10 cellular contexts compared by ENCODE assay signal in the genomic region with DNA sequence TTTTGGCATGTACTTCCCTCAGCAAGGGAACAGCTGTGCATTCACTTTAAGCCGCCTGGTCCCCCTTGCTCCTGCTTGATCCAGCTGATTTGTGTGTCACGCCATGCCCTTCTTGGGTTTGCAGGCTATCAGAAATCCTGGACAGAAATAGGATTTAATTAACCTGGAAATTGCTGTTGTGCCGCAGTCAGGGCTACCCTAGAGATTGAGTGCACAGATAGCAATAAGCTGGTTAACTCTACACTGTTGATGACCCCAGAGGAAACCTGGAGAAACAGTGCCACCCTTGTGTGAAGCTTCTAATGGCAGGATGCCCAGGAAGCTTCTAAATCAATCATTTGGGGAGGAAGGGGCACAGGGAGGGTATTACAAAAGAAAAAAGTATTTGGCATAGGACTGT.
DNase-seq lines count a peak whose midpoint lies in the region; ATAC-seq and TF ChIP-seq lines count a peak whose summit lies in the region.
"Had no signal": no experiment of that assay in that cellular context is flagged by ENCODE, and none has a peak within 500 bp of the region (broad histone marks: within the 10 kb centered on the region; RNA-seq: fewer than 3 reads in every experiment).

No MANE protein-coding gene starts in this region.

- peaks cover 6% of the 10 kb centered on the region for H3K36me3 Mint-ChIP-seq in activated naive CD4-positive, alpha-beta T cell treated with anti-CD3 and anti-CD28 coated beads, Interleukin-2, amount 10 ng/mL, durations not matched to agents 7 days and 5 days
- H3K36me3 Mint-ChIP-seq in endodermal cell (ENCODE audit: low read depth) = no peaks in the 10 kb centered on the region

- no peak overlapping the region for H3K27ac Mint-ChIP-seq in activated naive CD4-positive, alpha-beta T cell treated with anti-CD3 and anti-CD28 coated beads, Interleukin-2, amount 10 ng/mL, durations not matched to agents 7 days and 5 days
- H3K27ac Mint-ChIP-seq in endodermal cell = no peak overlapping the region
- H3K27ac Mint-ChIP-seq: T-helper 2 cell treated with Interferon-gamma antibody and Interleukin-4, amounts not matched to agents 5 μg/mL and 100 μg/mL, for 36 hours had no signal

- H3K4me1 Mint-ChIP-seq in activated naive CD4-positive, alpha-beta T cell treated with anti-CD3 and anti-CD28 coated beads, Interleukin-2, amount 10 ng/mL, durations not matched to agents 7 days and 5 days = peaks cover 66% of the 10 kb centered on the region
- peaks cover 84% of the 10 kb centered on the region for H3K4me1 Mint-ChIP-seq in endodermal cell

- H3K9ac ChIP-seq in endodermal cell (ENCODE audit: extremely low read depth, low read length, poor library complexity, severe bottlenecking) = no peak overlapping the region

- H3K4me3 ChIP-seq in endodermal cell (ENCODE audit: low read length) (no peak overlapping the region), upper lobe of right lung (no peak overlapping the region), tibial nerve (no peak overlapping the region)

- no peaks in the 10 kb centered on the region for H3K27me3 Mint-ChIP-seq in activated naive CD4-positive, alpha-beta T cell treated with anti-CD3 and anti-CD28 coated beads, Interleukin-2, amount 10 ng/mL, durations not matched to agents 7 days and 5 days
- no peaks in the 10 kb centered on the region for H3K27me3 Mint-ChIP-seq in endodermal cell (ENCODE audit: insufficient read depth)

- WGBS in endodermal cell (ENCODE audit: insufficient coverage in 1 of 2, insufficient read length in 1 of 2), 2 experiments = 89% methylated on average over 3 of the region's 3 CpGs
- 37 to 49% methylated on average over 3 of the region's 3 CpGs for WGBS in tibial nerve, 2 donors

- H3K36me3 ChIP-seq in endodermal cell (ENCODE audit: control insufficient read depth, insufficient read depth, low read length) = peaks cover 4% of the 10 kb centered on the region
- no peaks in the 10 kb centered on the region for H3K36me3 ChIP-seq in upper lobe of right lung
- H3K36me3 ChIP-seq in tibial nerve = no peaks in the 10 kb centered on the region

- H3K9me3 Mint-ChIP-seq in activated naive CD4-positive, alpha-beta T cell treated with anti-CD3 and anti-CD28 coated beads, Interleukin-2, amount 10 ng/mL, durations not matched to agents 7 days and 5 days = no peaks in the 10 kb centered on the region
- no peaks in the 10 kb centered on the region for H3K9me3 Mint-ChIP-seq in endodermal cell
- H3K9me3 Mint-ChIP-seq: T-helper 2 cell treated with Interferon-gamma antibody and Interleukin-4, amounts not matched to agents 5 μg/mL and 100 μg/mL, for 36 hours had no signal

- DNase-seq in activated naive CD4-positive, alpha-beta T cell treated with anti-CD3 and anti-CD28 coated beads, Interleukin-2, amount 10 ng/mL, durations not matched to agents 7 days and 5 days = peak; percentile 31
- DNase-seq in activated naive CD4-positive, alpha-beta T cell treated with anti-CD3 and anti-CD28 coated beads, Interleukin-2, amount 50 U/mL, for 16 hours = no peak
- DNase-seq in NCI-H2227 treated with DMSO at 0.1 percent for 48 hours (lab: John Stamatoyannopoulos, UW) (peak; percentile 20), endodermal cell (peak; percentile 41), upper lobe of right lung (no peak), tibial nerve (ENCODE audit: low spot score in 2 of 2) (no peak)
- DNase-seq: Caco-2 had no signal

- TF ChIP-seq EP300 in tibial nerve (IDR thresholded peaks at IDR 0.05) = no peak

- TF ChIP-seq CTCF in endodermal cell (conservative IDR thresholded peaks at IDR 0.05) (peak; percentile 67), upper lobe of right lung (IDR thresholded peaks at IDR 0.05) (peak; percentile 12), tibial nerve (IDR thresholded peaks at IDR 0.05) (no peak)

- H3K4me3 Mint-ChIP-seq in activated naive CD4-positive, alpha-beta T cell treated with anti-CD3 and anti-CD28 coated beads, Interleukin-2, amount 10 ng/mL, durations not matched to agents 7 days and 5 days = no peak overlapping the region
- H3K4me3 Mint-ChIP-seq in endodermal cell = no peak overlapping the region
- H3K4me3 Mint-ChIP-seq: T-helper 2 cell treated with Interferon-gamma antibody and Interleukin-4, amounts not matched to agents 5 μg/mL and 100 μg/mL, for 36 hours had no signal

- H3K9me3 ChIP-seq in endodermal cell (ENCODE audit: control insufficient read depth, low read length) (no peaks in the 10 kb centered on the region), upper lobe of right lung (no peaks in the 10 kb centered on the region), tibial nerve (no peaks in the 10 kb centered on the region)
- H3K9me3 ChIP-seq: Caco-2 had no signal

- CTCF ChIA-PET in activated naive CD4-positive, alpha-beta T cell treated with anti-CD3 and anti-CD28 coated beads, Interleukin-2, amount 10 ng/mL, durations not matched to agents 7 days and 5 days (lab: Charles Lee) = interaction anchor here (0.6 to 1.2 kb wide), 4 partner anchors 22 to 203 kb away, joined by 3 to 6 read pairs (median 4); no protein-coding TSS in a partner anchor

- H3K27ac ChIP-seq in endodermal cell (ENCODE audit: low read depth, low read length) (no peak overlapping the region), upper lobe of right lung (no peak overlapping the region), tibial nerve (peak overlapping the region in 1 of 4 donors; percentile 21)

- no peaks in the 10 kb centered on the region for H3K27me3 ChIP-seq in endodermal cell (ENCODE audit: control insufficient read depth, insufficient read depth, low read length, poor library complexity, severe bottlenecking)
- H3K27me3 ChIP-seq in upper lobe of right lung = no peaks in the 10 kb centered on the region
- no peaks in the 10 kb centered on the region for H3K27me3 ChIP-seq in tibial nerve

- intact Hi-C loops in upper lobe of right lung (cut with DNase I) = no loop called here

- peaks cover 48% of the 10 kb centered on the region for H3K4me1 ChIP-seq in endodermal cell (ENCODE audit: control insufficient read depth, insufficient read depth, low read length)
- peaks cover 50% of the 10 kb centered on the region for H3K4me1 ChIP-seq in upper lobe of right lung
- peaks cover 0 to 75% (median 22%) of the 10 kb centered on the region in 4 donors for H3K4me1 ChIP-seq in tibial nerve

- ATAC-seq in upper lobe of right lung (no peak), GM19467 (IDR thresholded peaks at IDR 0.05; ENCODE audit: unreplicated experiment) (no peak), HG03342 (IDR thresholded peaks at IDR 0.05; ENCODE audit: unreplicated experiment) (no peak)

- TF ChIP-seq POLR2A in tibial nerve (IDR thresholded peaks at IDR 0.05) = no peak

Comparison
In these comparisons a context has a peak if more than half of its experiments do, and no peak if none do; other contexts are left out.
1. DNase-seq: peak in activated naive CD4-positive, alpha-beta T cell treated with anti-CD3 and anti-CD28 coated beads, Interleukin-2, amount 10 ng/mL, durations not matched to agents 7 days and 5 days (single experiment), NCI-H2227 treated with DMSO at 0.1 percent for 48 hours (single experiment) and endodermal cell (single experiment); none in activated naive CD4-positive, alpha-beta T cell treated with anti-CD3 and anti-CD28 coated beads, Interleukin-2, amount 50 U/mL, for 16 hours (single experiment), upper lobe of right lung (single experiment) and tibial nerve (0 of 2).
2. CTCF ChIP-seq: peak in endodermal cell (single experiment) and upper lobe of right lung (single experiment); none in tibial nerve (0 of 5).